1 cellular context compared by ENCODE assay signal in genomic region chr19:50154529-50154928, GRCh38.
TF ChIP-seq lines count a peak whose summit lies in the region.

No MANE protein-coding gene starts in this region.

TF ChIP-seq in GM23338, 12 proteins besides CTCF, POLR2A, EP300 and RAD21 (continued from another document):
- TF ChIP-seq ZNF462 (CRISPR knock-in tag; IDR thresholded peaks at IDR 0.05): no peak
- no peak for TF ChIP-seq EZH2 (IDR thresholded peaks at IDR 0.05; ENCODE audit: low read depth, unreplicated experiment)
- no peak for TF ChIP-seq JUNB (IDR thresholded peaks at IDR 0.05; ENCODE audit: unreplicated experiment)
- TF ChIP-seq STAT1 (IDR thresholded peaks at IDR 0.05; ENCODE audit: unreplicated experiment): no peak
- TF ChIP-seq ETS1 (IDR thresholded peaks at IDR 0.05): no peak
- no peak for TF ChIP-seq CREB1 (CRISPR knock-in tag; IDR thresholded peaks at IDR 0.05; ENCODE audit: low read depth)
- no peak for TF ChIP-seq ZNF331 (CRISPR knock-in tag; IDR thresholded peaks at IDR 0.05; ENCODE audit: low read depth)
